ENCODE assay signal across 9 cellular contexts in genomic region chr10:101214446-101215396, GRCh38. TPM values are rescaled to one million over a fixed set of nuclear protein-coding genes. Genes with fewer than 3 reads are reported as not detected.
DNase-seq lines count a peak whose midpoint lies in the region; ATAC-seq and TF ChIP-seq lines count a peak whose summit lies in the region.
"Had no signal": no experiment of that assay in that cellular context is flagged by ENCODE, and none has a peak within 500 bp of the region (broad histone marks: within the 10 kb centered on the region; RNA-seq: fewer than 3 reads in every experiment).

No MANE protein-coding gene starts in this region.

- DNase-seq in A172 (ENCODE audit: low spot score): peak; percentile 60
- peak; percentile 84 for DNase-seq in GM13976 (ENCODE audit: low spot score)
- DNase-seq in MV-4-11 (lab: John Stamatoyannopoulos, UW): peak; percentile 7
- DNase-seq in T1000 (lab: John Stamatoyannopoulos, UW): peak; percentile 49
- DNase-seq in astrocyte of the cerebellum (ENCODE audit: low read depth): peak; percentile 16
- DNase-seq in stimulated activated CD4-positive, alpha-beta T cell treated with anti-CD3 and anti-CD28 coated beads, Interleukin-1b, Interleukin-23, amount 100 ng/mL, for 24 hours (ENCODE audit: low read depth in 4 of 4, low spot score in 1 of 4): peak; percentile 60 to 74 (median 64)

- in situ Hi-C loops in GM13976 (cut with MboI; ENCODE audit: low sequenced_read_pairs, unreplicated experiment) (loop anchor here (25.0 kb wide), 1 partner anchor 348 kb away; no protein-coding TSS in a partner anchor), astrocyte of the cerebellum (cut with HindIII; ENCODE audit: low sequenced_read_pairs) (no loop called here)

- TF ChIP-seq CTCF in GM13976 (IDR thresholded peaks at IDR 0.05; ENCODE audit: borderline replicate concordance, control extremely low read depth, extremely low read depth, insufficient read depth, missing control alignments) (peak; percentile 82), astrocyte of the cerebellum (IDR thresholded peaks at IDR 0.05; ENCODE audit: low read depth, low read length, missing control alignments) (peak; percentile 84)

- H3K4me3 ChIP-seq in astrocyte of the cerebellum (ENCODE audit: low read depth, low read length): no peak overlapping the region
- peak overlapping the region; percentile 56 for H3K4me3 ChIP-seq in iPS-18a (ENCODE audit: low read length)

- no peak overlapping the region for H3K9ac ChIP-seq in iPS-18a (ENCODE audit: low read length)

- H3K36me3 ChIP-seq in iPS-18a (ENCODE audit: control insufficient read depth, low read depth, low read length): no peaks in the 10 kb centered on the region

- no peak for ATAC-seq in HG03095 (IDR thresholded peaks at IDR 0.05; ENCODE audit: unreplicated experiment)

- peaks cover 99% of the 10 kb centered on the region for H3K27me3 ChIP-seq in iPS-18a (ENCODE audit: control insufficient read depth, insufficient read depth, low read length)

- peaks cover 4% of the 10 kb centered on the region for H3K9me3 ChIP-seq in iPS-18a (ENCODE audit: control insufficient read depth, low read depth, low read length)

- peaks cover 17% of the 10 kb centered on the region for H3K4me1 ChIP-seq in iPS-18a (ENCODE audit: control insufficient read depth, low read depth, low read length)

- H3K27ac ChIP-seq in iPS-18a (ENCODE audit: low read length): no peak overlapping the region

RNA-seq across cellular contexts. Expression of gene LBX1, which starts 14.5 kb away (rescaled TPM):
- total RNA-seq in A172 (2014; rRNA removed; shearing (Covaris generic)): 1.1 and 1.2 TPM in 2 replicates
- total RNA-seq: subcutaneous adipose tissue had no signal

Comparison
In these comparisons a context has a peak if more than half of its experiments do, and no peak if none do; other contexts are left out.
1. DNase-seq: peak in every context shown above with its lines; median percentile 84 in GM13976; 64 in stimulated activated CD4-positive, alpha-beta T cell treated with anti-CD3 and anti-CD28 coated beads, Interleukin-1b, Interleukin-23, amount 100 ng/mL, for 24 hours; 60 in A172; 49 in T1000; 16 in astrocyte of the cerebellum; 7 in MV-4-11.